2 cellular contexts compared by ENCODE assay signal in genomic region chr11:69000391-69000790, GRCh38.
TF ChIP-seq lines count a peak whose summit lies in the region.

No MANE protein-coding gene starts in this region.

TF ChIP-seq in liver, 16 proteins besides CTCF, POLR2A, EP300 and RAD21:
- TF ChIP-seq RXRA (IDR thresholded peaks at IDR 0.05) = no peak
- no peak for TF ChIP-seq HNF4G (IDR thresholded peaks at IDR 0.05)
- TF ChIP-seq MAX (IDR thresholded peaks at IDR 0.05) = no peak
- TF ChIP-seq REST (IDR thresholded peaks at IDR 0.05) = no peak
- no peak for TF ChIP-seq JUND (IDR thresholded peaks at IDR 0.05)

TF ChIP-seq in HepG2, 621 proteins besides CTCF, POLR2A, EP300 and RAD21:
- TF ChIP-seq E2F5 (CRISPR knock-in tag; conservative IDR thresholded peaks at IDR 0.05) = no peak
